In the genomic region with DNA sequence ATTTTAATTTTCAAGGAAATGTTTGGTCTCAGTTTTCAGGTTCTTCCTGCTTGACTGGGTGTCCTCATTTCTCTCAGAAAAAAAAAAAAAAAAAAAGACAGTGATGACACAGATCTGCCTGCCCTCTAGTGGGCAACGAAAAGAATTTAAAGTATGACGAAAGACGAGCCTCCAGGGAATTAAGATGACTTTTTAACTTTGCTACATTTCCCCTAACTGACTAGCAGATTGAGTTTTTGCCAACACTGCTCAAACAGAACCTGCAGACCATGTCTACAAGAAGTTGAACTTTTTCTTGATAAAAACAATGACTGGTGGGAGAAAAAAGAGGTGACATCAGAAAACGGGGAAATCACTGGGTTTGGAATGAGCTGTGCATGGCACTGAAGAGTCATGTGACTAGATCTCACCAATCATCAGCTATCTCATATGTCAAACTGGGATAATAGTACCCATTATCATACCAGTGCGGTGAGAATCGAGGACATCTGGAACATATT, we compare ENCODE assay signal across 1 cellular context.
A peak's percentile ranks its signal among the peaks of the same experiment; 100 is the strongest.
TF ChIP-seq lines count a peak whose summit lies in the region.

No MANE protein-coding gene starts in this region.

TF ChIP-seq in HepG2, 621 proteins besides CTCF, POLR2A, EP300 and RAD21 (continued from another document):
- peak in 1 of 2 experiments; percentile 77; a peak in 2 of 4 replicates for TF ChIP-seq ATF4 (CRISPR knock-in tag; IDR thresholded peaks at IDR 0.05)
- TF ChIP-seq MLXIP (CRISPR knock-in tag; IDR thresholded peaks at IDR 0.05; ENCODE audit: borderline replicate concordance) = no peak
- no peak for TF ChIP-seq ETV6 (CRISPR knock-in tag; conservative IDR thresholded peaks at IDR 0.05)
- peak; percentile 35; the same call in 1 of the 2 replicates for TF ChIP-seq NFYC (CRISPR knock-in tag; IDR thresholded peaks at IDR 0.05)
- TF ChIP-seq SOX13 (IDR thresholded peaks at IDR 0.05) = no peak
- no peak for TF ChIP-seq SOX13 (CRISPR knock-in tag; conservative IDR thresholded peaks at IDR 0.05 in 1 of 2, IDR thresholded peaks at IDR 0.05 in 1 of 2)
